ENCODE assay signal across 20 cellular contexts in the genomic region with DNA sequence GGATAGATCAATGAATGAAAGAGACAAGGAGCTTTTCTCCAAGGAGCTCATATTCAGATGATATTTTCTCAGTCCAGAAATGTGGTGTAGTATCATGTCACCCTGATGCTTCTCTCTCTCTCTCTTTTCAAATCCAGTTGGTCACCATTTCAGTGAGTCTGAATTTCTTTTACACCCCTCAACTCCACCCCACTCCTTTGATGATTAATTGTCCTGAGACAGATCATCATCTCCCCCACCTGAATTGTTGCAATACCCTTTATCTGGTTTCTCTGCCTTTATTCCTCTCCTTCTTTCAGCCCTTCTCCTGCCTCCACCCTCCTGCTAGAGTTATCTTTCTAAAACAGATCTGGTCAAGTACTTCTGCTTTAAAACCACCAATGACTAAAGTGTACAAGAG.
"Had no signal": no experiment of that assay in that cellular context is flagged by ENCODE, and none has a peak within 500 bp of the region (broad histone marks: within the 10 kb centered on the region; RNA-seq: fewer than 3 reads in every experiment).

No MANE protein-coding gene starts in this region.

- H3K27ac ChIP-seq: colonic mucosa, gastroesophageal sphincter, neutrophil, psoas muscle, right lobe of liver, suprapubic skin, thyroid gland, upper lobe of left lung, uterus had no signal

- FAIRE-seq: kidney had no signal

- ATAC-seq: gastroesophageal sphincter; left colon; left ventricle myocardium superior; naive thymus-derived CD4-positive, alpha-beta T cell; psoas muscle; right lobe of liver; stimulated activated effector memory CD8-positive, alpha-beta T cell treated with anti-CD3 and anti-CD28 coated beads, Interleukin-12 subunit alpha, Interleukin-12 subunit beta, amount 100 ng/mL, for 72 hours; stimulated activated naive CD8-positive, alpha-beta T cell treated with anti-CD3 and anti-CD28 coated beads, Interleukin-15, Interleukin-2, amounts not matched to agents 100 U/mL and 50 U/mL, for 24 hours had no signal

- H3K27ac Mint-ChIP-seq: immature natural killer cell; naive thymus-derived CD4-positive, alpha-beta T cell; stimulated activated effector memory CD8-positive, alpha-beta T cell treated with anti-CD3 and anti-CD28 coated beads, Interleukin-12 subunit alpha, Interleukin-12 subunit beta, amount 100 ng/mL, for 72 hours had no signal

- H3K4me3 Mint-ChIP-seq: immature natural killer cell; naive thymus-derived CD4-positive, alpha-beta T cell; stimulated activated effector memory CD8-positive, alpha-beta T cell treated with anti-CD3 and anti-CD28 coated beads, Interleukin-12 subunit alpha, Interleukin-12 subunit beta, amount 100 ng/mL, for 72 hours had no signal

- H3K9me3 Mint-ChIP-seq: stimulated activated effector memory CD8-positive, alpha-beta T cell treated with anti-CD3 and anti-CD28 coated beads, Interleukin-12 subunit alpha, Interleukin-12 subunit beta, amount 100 ng/mL, for 72 hours had no signal

- H3K4me1 Mint-ChIP-seq: immature natural killer cell; naive thymus-derived CD4-positive, alpha-beta T cell; stimulated activated effector memory CD8-positive, alpha-beta T cell treated with anti-CD3 and anti-CD28 coated beads, Interleukin-12 subunit alpha, Interleukin-12 subunit beta, amount 100 ng/mL, for 72 hours had no signal

- H3K36me3 Mint-ChIP-seq: immature natural killer cell; naive thymus-derived CD4-positive, alpha-beta T cell; stimulated activated effector memory CD8-positive, alpha-beta T cell treated with anti-CD3 and anti-CD28 coated beads, Interleukin-12 subunit alpha, Interleukin-12 subunit beta, amount 100 ng/mL, for 72 hours had no signal

- DNase-seq: colonic mucosa; dermis blood vessel endothelial cell; immature natural killer cell; kidney; left colon; left ventricle myocardium superior; naive thymus-derived CD4-positive, alpha-beta T cell; psoas muscle; retina; right lobe of liver; stimulated activated CD4-positive, alpha-beta T cell treated with anti-CD3 and anti-CD28 coated beads, Interleukin-4, amount 100 ng/mL, for 1 hour; stimulated activated CD8-positive, alpha-beta memory T cell treated with anti-CD3 and anti-CD28 coated beads, Interleukin-4, amount 100 ng/mL, for 48 hours; stimulated activated naive CD8-positive, alpha-beta T cell treated with anti-CD3 and anti-CD28 coated beads, Interleukin-15, Interleukin-2, amounts not matched to agents 100 U/mL and 50 U/mL, for 24 hours; thyroid gland; upper lobe of left lung; uterus had no signal
